ENCODE assay signal across 1 cellular context in genomic region chr1:51234236-51234635, GRCh38.
TF ChIP-seq lines count a peak whose summit lies in the region.

No MANE protein-coding gene starts in this region.

TF ChIP-seq in K562, 482 proteins besides CTCF, POLR2A, EP300 and RAD21 (continued from another document):
- TF ChIP-seq NKRF (IDR thresholded peaks at IDR 0.05; ENCODE audit: borderline replicate concordance), result 0 out of 2 replicates have a peak, but pooled peaks have one; percentile 45
- peak; percentile 14; the same call in 1 of the 2 replicates for TF ChIP-seq NFIC (IDR thresholded peaks at IDR 0.05)
- TF ChIP-seq THRB (CRISPR knock-in tag; conservative IDR thresholded peaks at IDR 0.05), result 0 out of 2 replicates have a peak, but pooled peaks have one; percentile 52
- TF ChIP-seq MLLT1 (IDR thresholded peaks at IDR 0.05), result peak in 1 of 2 experiments; percentile 73; a peak in 1 of 4 replicates
- peak; percentile 62; the same call in 1 of the 2 replicates for TF ChIP-seq HLTF (IDR thresholded peaks at IDR 0.05)
- TF ChIP-seq ARID1B (IDR thresholded peaks at IDR 0.05), result peak; percentile 39; the same call in 1 of the 2 replicates
- 0 out of 2 replicates have a peak, but pooled peaks have one; percentile 56 for TF ChIP-seq ZBTB26 (CRISPR knock-in tag; IDR thresholded peaks at IDR 0.05)
- TF ChIP-seq YBX1 (IDR thresholded peaks at IDR 0.05), result 0 out of 2 replicates have a peak, but pooled peaks have one; percentile 57
- 0 out of 2 replicates have a peak, but pooled peaks have one; percentile 25 for TF ChIP-seq ELF4 (CRISPR knock-in tag; IDR thresholded peaks at IDR 0.05)
- TF ChIP-seq OTX1 (CRISPR knock-in tag; IDR thresholded peaks at IDR 0.05), result 0 out of 2 replicates have a peak, but pooled peaks have one; percentile 36
- peak; percentile 46; the same call in 1 of the 2 replicates for TF ChIP-seq SMARCA4 (IDR thresholded peaks at IDR 0.05)
- TF ChIP-seq MTA1 (IDR thresholded peaks at IDR 0.05; ENCODE audit: borderline replicate concordance), result 0 out of 2 replicates have a peak, but pooled peaks have one; percentile 28
- TF ChIP-seq SMARCE1 (IDR thresholded peaks at IDR 0.05), result 0 out of 2 replicates have a peak, but pooled peaks have one; percentile 32
- peak; percentile 64; the same call in 1 of the 2 replicates for TF ChIP-seq SMARCA5 (IDR thresholded peaks at IDR 0.05)
- TF ChIP-seq TRIM25 (IDR thresholded peaks at IDR 0.05; ENCODE audit: borderline replicate concordance), result 0 out of 2 replicates have a peak, but pooled peaks have one; percentile 70
- peak; percentile 60; the same call in 1 of the 2 replicates for TF ChIP-seq THRAP3 (IDR thresholded peaks at IDR 0.05; ENCODE audit: borderline replicate concordance)
- TF ChIP-seq ZBTB2 (IDR thresholded peaks at IDR 0.05), result 0 out of 2 replicates have a peak, but pooled peaks have one; percentile 55
- TF ChIP-seq EGR1 (conservative IDR thresholded peaks at IDR 0.05), result peak; percentile 78
- peak in 1 of 2 experiments; percentile 49; a peak in 1 of 4 replicates for TF ChIP-seq HDAC1 (IDR thresholded peaks at IDR 0.05)
- TF ChIP-seq DPF2 (IDR thresholded peaks at IDR 0.05), result peak; percentile 35; the same call in 1 of the 2 replicates
- TF ChIP-seq CC2D1A (IDR thresholded peaks at IDR 0.05), result peak; percentile 42; the same call in 1 of the 2 replicates
- peak; percentile 30 for TF ChIP-seq ARHGAP35 (IDR thresholded peaks at IDR 0.05; ENCODE audit: partially characterized antibody)
- TF ChIP-seq MIER1 (IDR thresholded peaks at IDR 0.05; ENCODE audit: low read depth), result 0 out of 2 replicates have a peak, but pooled peaks have one; percentile 38
- TF ChIP-seq EHMT2 (IDR thresholded peaks at IDR 0.05), result 0 out of 2 replicates have a peak, but pooled peaks have one; percentile 53
- peak; percentile 98 for TF ChIP-seq ZNF512 (tag; IDR thresholded peaks at IDR 0.05)
- TF ChIP-seq PHB2 (IDR thresholded peaks at IDR 0.05; ENCODE audit: low read depth), result 0 out of 2 replicates have a peak, but pooled peaks have one; percentile 32
